Comparison of ENCODE assay signal across 18 cellular contexts in the genomic region with DNA sequence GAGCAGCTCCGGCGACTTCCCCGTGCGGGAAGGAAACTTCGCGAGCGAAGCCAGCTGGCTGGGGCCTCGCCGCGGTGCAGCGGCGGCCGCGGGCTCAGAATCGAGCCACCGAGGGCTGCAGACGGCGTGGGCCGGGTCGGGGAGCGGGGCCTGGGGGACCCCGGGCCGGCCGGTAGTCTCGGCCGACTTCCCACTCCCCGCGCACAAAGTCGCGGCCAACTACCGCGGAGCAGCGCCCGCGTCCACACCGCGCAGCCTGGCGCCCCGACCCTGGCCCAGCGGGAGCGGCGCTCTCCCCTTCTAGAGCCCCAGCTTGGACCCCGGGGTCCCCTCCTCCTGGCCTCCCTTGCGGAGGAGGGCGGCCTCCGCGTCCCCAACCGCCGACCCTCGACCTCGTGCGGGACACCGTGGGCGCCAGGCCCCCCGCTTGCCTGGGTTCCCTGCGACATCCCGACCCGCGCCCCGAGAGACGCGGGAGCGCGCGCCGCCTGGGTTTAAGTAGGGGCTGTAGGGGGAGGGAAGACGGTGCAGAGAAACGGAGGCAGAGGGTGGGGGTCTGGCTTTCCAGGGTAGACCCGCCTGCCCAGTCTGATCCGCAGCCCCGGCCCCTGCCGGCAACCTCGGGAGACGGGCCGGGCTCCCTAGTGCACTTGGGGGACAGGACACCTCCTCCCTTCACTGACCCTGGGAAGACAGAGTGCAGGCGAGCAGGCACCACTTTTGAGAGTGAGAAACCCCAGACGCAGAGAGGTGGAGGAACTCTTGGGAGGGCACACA. TPM values are rescaled to one million over a fixed set of nuclear protein-coding genes. Genes with fewer than 3 reads are reported as not detected.
A peak's percentile ranks its signal among the peaks of the same experiment; 100 is the strongest.
DNase-seq lines count a peak whose midpoint lies in the region; ATAC-seq, FAIRE-seq and TF ChIP-seq lines count a peak whose summit lies in the region.
"Had no signal": no experiment of that assay in that cellular context is flagged by ENCODE, and none has a peak within 500 bp of the region (broad histone marks: within the 10 kb centered on the region; RNA-seq: fewer than 3 reads in every experiment).

No MANE protein-coding gene starts in this region.

- peaks cover 1% of the 10 kb centered on the region for H3K9me3 Mint-ChIP-seq in glutamatergic neuron (ENCODE audit: unreplicated experiment)
- H3K9me3 Mint-ChIP-seq: activated CD4-positive, alpha-beta T cell treated with anti-CD3 and anti-CD28 coated beads, Interleukin-2, amount 10 ng/mL, durations not matched to agents 24 days and 14 days had no signal

- DNase-seq in WERI-Rb-1 (no peak), H1 (ENCODE audit: low read depth in 1 of 2, low spot score in 2 of 2) (peak in 1 of 2 experiments; percentile 62), lung (ENCODE audit: low spot score) (no peak), tibial nerve (ENCODE audit: low spot score in 2 of 2) (no peak), glutamatergic neuron (no peak), NCI-H774 (lab: John Stamatoyannopoulos, UW) (no peak)
- DNase-seq: activated CD4-positive, alpha-beta T cell treated with anti-CD3 and anti-CD28 coated beads, Interleukin-2, amount 10 ng/mL, durations not matched to agents 24 days and 14 days; activated naive CD4-positive, alpha-beta T cell treated with anti-CD3 and anti-CD28 coated beads, Interleukin-2, amount 50 U/mL, for 16 hours; activated T-cell treated with anti-CD3 and anti-CD28 coated beads for 4 hours; gastrocnemius medialis; islet precursor cell; NCI-H2029; NCI-H510A treated with DMSO at 0.1 percent for 48 hours; T-helper 9 cell had no signal

- H3K23ac ChIP-seq in H1 (ENCODE audit: insufficient read length), result no peak overlapping the region

- TF ChIP-seq POLR2A in H1 (IDR thresholded peaks at IDR 0.05; ENCODE audit: control extremely low read depth in 1 of 2, low read depth in 2 of 2, low read length in 2 of 2) (no peak), tibial nerve (IDR thresholded peaks at IDR 0.05) (no peak)

- H3K27ac ChIP-seq in WERI-Rb-1, result no peak overlapping the region
- H3K27ac ChIP-seq in H1 (ENCODE audit: low read depth, low read length), result no peak overlapping the region
- H3K27ac ChIP-seq in lung (ENCODE audit: low read depth in 1 of 2, low read length in 1 of 2), result peak overlapping the region; percentile 61 to 71
- H3K27ac ChIP-seq in tibial nerve, result peak overlapping the region; percentile 81 to 97 (median 97)
- H3K27ac ChIP-seq: BLaER1, gastrocnemius medialis had no signal

- no peak overlapping the region for H2BK15ac ChIP-seq in H1 (ENCODE audit: low read length)

- no peaks in the 10 kb centered on the region for H3K79me2 ChIP-seq in H1 (ENCODE audit: control insufficient read depth in 1 of 2, insufficient read depth in 2 of 2, low read length in 2 of 2)

- no peak for TF ChIP-seq RAD21 in H1 (IDR thresholded peaks at IDR 0.05 in 1 of 2, conservative IDR thresholded peaks at IDR 0.05 in 1 of 2; ENCODE audit: low read depth in 2 of 2, low read length in 2 of 2)

- no peak overlapping the region for H4K5ac ChIP-seq in H1 (ENCODE audit: insufficient read length, low read depth, low read length)

- H3K4me2 ChIP-seq in H1 (ENCODE audit: insufficient read depth in 1 of 2, low read depth in 2 of 2, low read length in 2 of 2), result peak overlapping the region; percentile 64 to 75
- H3K4me2 ChIP-seq: BLaER1 had no signal

- H3K36me3 Mint-ChIP-seq in glutamatergic neuron (ENCODE audit: unreplicated experiment), result no peaks in the 10 kb centered on the region

- no peaks in the 10 kb centered on the region for H3K36me3 ChIP-seq in WERI-Rb-1
- peaks cover 0 to 7% (median 0%) of the 10 kb centered on the region in 4 experiments; a peak in 1 of 8 replicates for H3K36me3 ChIP-seq in H1 (ENCODE audit: control insufficient read depth in 2 of 4, insufficient read depth in 4 of 4, low read length in 3 of 4)
- H3K36me3 ChIP-seq in lung (ENCODE audit: control insufficient read depth in 2 of 2, insufficient read depth in 2 of 2, low read length in 2 of 2), result no peaks in the 10 kb centered on the region
- no peaks in the 10 kb centered on the region for H3K36me3 ChIP-seq in tibial nerve
- H3K36me3 ChIP-seq: BLaER1, gastrocnemius medialis had no signal

- H3K9ac ChIP-seq in H1 (replicated peaks in 1 of 4; ENCODE audit: extremely low read depth in 1 of 4, low read depth in 3 of 4, low read length in 3 of 4), result no peak overlapping the region
- H3K9ac ChIP-seq: BLaER1 had no signal

- H3K4me3 ChIP-seq in WERI-Rb-1 (ENCODE audit: low read depth, low read length) (peak overlapping the region; percentile 58), H1 (ENCODE audit: extremely low read depth in 1 of 4, insufficient read depth in 2 of 4, low read depth in 3 of 4, low read length in 4 of 4) (peak overlapping the region in 3 of 4 experiments; percentile 20 to 57 (median 23); a peak in 5 of 8 replicates), lung (no peak overlapping the region), tibial nerve (peak overlapping the region; percentile 15 to 87 (median 50))
- H3K4me3 ChIP-seq: BLaER1, gastrocnemius medialis had no signal

- peaks cover 6 to 12% of the 10 kb centered on the region in 2 experiments for H4K20me1 ChIP-seq in H1 (replicated peaks in 1 of 2; ENCODE audit: control insufficient read depth in 1 of 2, insufficient read depth in 2 of 2, low read length in 2 of 2)

- H3K27me3 Mint-ChIP-seq in glutamatergic neuron (ENCODE audit: unreplicated experiment), result peaks cover 13% of the 10 kb centered on the region

- H2BK5ac ChIP-seq in H1 (ENCODE audit: low read depth, low read length), result no peak overlapping the region

- no peak overlapping the region for H2BK12ac ChIP-seq in H1 (ENCODE audit: low read depth, low read length)

- H3K4me1 ChIP-seq in H1 (replicated peaks in 1 of 4; ENCODE audit: control insufficient read depth in 3 of 4, insufficient read depth in 4 of 4, low read length in 3 of 4) (peaks cover 0 to 40% (median 28%) of the 10 kb centered on the region in 4 experiments; a peak in 6 of 7 replicates), lung (ENCODE audit: control insufficient read depth in 2 of 2, insufficient read depth in 2 of 2, low read length in 2 of 2) (peaks cover 0 to 7% of the 10 kb centered on the region in 2 donors), tibial nerve (peaks cover 0 to 82% (median 16%) of the 10 kb centered on the region in 4 donors)

- WGBS in H1 (ENCODE audit: extremely low coverage in 1 of 2, insufficient coverage in 1 of 2, insufficient read length in 1 of 2, insufficient replicate concordance in 2 of 2, low coverage in 1 of 2, low lambda C conversion rate in 2 of 2, missing lambda C conversion rate in 1 of 2), 2 experiments, result 8% methylated on average over 20 of the region's 77 CpGs; no CpG with 5 or more reads in 1 of the 2 experiments
- 7 to 9% methylated on average over 62 to 77 of the region's 77 CpGs for WGBS in lung, 2 donors
- 11 to 16% methylated on average over 26 to 34 of the region's 77 CpGs for WGBS in tibial nerve, 2 donors

- H3K27ac Mint-ChIP-seq in glutamatergic neuron (ENCODE audit: unreplicated experiment), result no peak overlapping the region
- H3K27ac Mint-ChIP-seq: activated CD4-positive, alpha-beta T cell treated with anti-CD3 and anti-CD28 coated beads, Interleukin-2, amount 10 ng/mL, durations not matched to agents 24 days and 14 days had no signal

- H3K18ac ChIP-seq in H1 (ENCODE audit: extremely low read depth, low read length), result no peak overlapping the region; the same call in 1 of the 2 replicates

- H2AK5ac ChIP-seq in H1 (ENCODE audit: low read depth, low read length), result no peak overlapping the region

- TF ChIP-seq EP300 in H1 (IDR thresholded peaks at IDR 0.05; ENCODE audit: borderline replicate concordance in 1 of 2, low read depth in 2 of 2, low read length in 2 of 2) (no peak), tibial nerve (IDR thresholded peaks at IDR 0.05) (no peak)

- H3K9me3 ChIP-seq in WERI-Rb-1 (ENCODE audit: severe bottlenecking), result no peaks in the 10 kb centered on the region
- H3K9me3 ChIP-seq in H1 (ENCODE audit: insufficient read depth in 2 of 2, low read depth in 1 of 2, low read length in 1 of 2), result no peaks in the 10 kb centered on the region; a peak in 1 of 4 replicates
- H3K9me3 ChIP-seq in lung (ENCODE audit: control insufficient read depth in 2 of 2, insufficient read depth in 1 of 2, low read length in 1 of 2), result peaks cover 0 to 2% of the 10 kb centered on the region in 2 donors
- no peaks in the 10 kb centered on the region for H3K9me3 ChIP-seq in tibial nerve
- H3K9me3 ChIP-seq: BLaER1, gastrocnemius medialis had no signal

- FAIRE-seq in H1 (lab: Jason Lieb, UNC), result no peak

- H3K79me1 ChIP-seq in H1 (ENCODE audit: low read depth, low read length), result no peaks in the 10 kb centered on the region

- TF ChIP-seq CTCF in WERI-Rb-1 (IDR thresholded peaks at IDR 0.05; ENCODE audit: low read depth, low read length) (no peak), H1 (IDR thresholded peaks at IDR 0.05; ENCODE audit: control extremely low read depth in 1 of 3, insufficient read depth in 1 of 3, low read depth in 1 of 3, low read length in 3 of 3) (no peak), lung (IDR thresholded peaks at IDR 0.05; ENCODE audit: control extremely low read depth, extremely low read depth) (no peak), tibial nerve (IDR thresholded peaks at IDR 0.05) (no peak), glutamatergic neuron (IDR thresholded peaks at IDR 0.05; ENCODE audit: partially characterized antibody, unreplicated experiment) (no peak)

- H4K8ac ChIP-seq in H1 (ENCODE audit: extremely low read depth, insufficient read depth, low read length), result no peak overlapping the region

- no peak overlapping the region for H2AFZ ChIP-seq in H1 (ENCODE audit: low read length)

- no peak overlapping the region for H3K56ac ChIP-seq in H1 (replicated peaks; ENCODE audit: insufficient read length, low read depth, low read length)

- H2BK20ac ChIP-seq in H1 (ENCODE audit: low read length), result no peak overlapping the region

- H3K4me3 Mint-ChIP-seq in glutamatergic neuron (ENCODE audit: unreplicated experiment), result no peak overlapping the region
- H3K4me3 Mint-ChIP-seq: activated CD4-positive, alpha-beta T cell treated with anti-CD3 and anti-CD28 coated beads, Interleukin-2, amount 10 ng/mL, durations not matched to agents 24 days and 14 days had no signal

- CTCF ChIA-PET in H1 (lab: Charles Lee; ENCODE audit: partially characterized antibody), result interaction anchor here (0.8 kb wide), 2 partner anchors 16 to 351 kb away, joined by 3 read pairs; no protein-coding TSS in a partner anchor

- H3K23me2 ChIP-seq in H1 (ENCODE audit: low read depth, low read length), result peaks cover 10% of the 10 kb centered on the region; the same call in 1 of the 2 replicates

- H3K27me3 ChIP-seq in WERI-Rb-1 (ENCODE audit: insufficient read depth, low read depth, severe bottlenecking) (peaks cover 15% of the 10 kb centered on the region), H1 (replicated peaks in 1 of 4; ENCODE audit: control insufficient read depth in 3 of 4, extremely low read depth in 1 of 4, insufficient read depth in 3 of 4, low read length in 3 of 4) (peaks cover 50 to 76% (median 61%) of the 10 kb centered on the region in 4 experiments), lung (ENCODE audit: control insufficient read depth, insufficient read depth) (no peaks in the 10 kb centered on the region), tibial nerve (peaks cover 0 to 55% of the 10 kb centered on the region in 2 donors)

- no peak overlapping the region for H2BK120ac ChIP-seq in H1 (replicated peaks; ENCODE audit: low read depth, low read length)

- H3K14ac ChIP-seq in H1 (ENCODE audit: insufficient read length), result no peak overlapping the region

- POLR2A ChIA-PET in H1 (lab: Charles Lee; ENCODE audit: partially characterized antibody), result no interaction called here

- H4K91ac ChIP-seq in H1 (replicated peaks; ENCODE audit: insufficient read length, low read length), result no peak overlapping the region

- H3K4ac ChIP-seq in H1 (replicated peaks; ENCODE audit: insufficient read length, low read depth, low read length), result no peak overlapping the region

- H3K4me1 Mint-ChIP-seq in glutamatergic neuron (ENCODE audit: low read depth, unreplicated experiment), result peaks cover 3% of the 10 kb centered on the region

- ATAC-seq in lung (ENCODE audit: insufficient read depth, low FRiP score), result no peak
- ATAC-seq in GM21360 (IDR thresholded peaks at IDR 0.05; ENCODE audit: unreplicated experiment), result no peak
- ATAC-seq: gastrocnemius medialis had no signal

RNA-seq across cellular contexts. Expression of a gene that starts 4.7 kb away (rescaled TPM):
- total RNA-seq in H1 (2021; fragmentation: NEBNext Ultra II Directional; extraction: Animal tissue kit (Norgen Biotek cat#: 25700)), result 0.43 and 0.46 TPM in 2 replicates
- 0.38 and 0.39 TPM in 2 replicates for polyA plus RNA-seq in H1 (2011; rRNA removed)
- 0.54 TPM for polyA plus RNA-seq in H1 (2011; cell fraction: cytosol; rRNA removed)
- 1.1 TPM for polyA plus RNA-seq in H1 (2011; cell fraction: nucleus; rRNA removed)
- polyA plus RNA-seq in H1 (2012, experiment 1 of 2), result 0.25 to 0.69 TPM (median 0.53 TPM) in 4 replicates
- polyA plus RNA-seq in H1 (2012, experiment 2 of 2), result 0.14 TPM
- polyA plus RNA-seq in H1 (2013, experiment 1 of 2), result 0.18 TPM
- 0.26 TPM for polyA plus RNA-seq in H1 (2013, experiment 2 of 2)
- polyA minus RNA-seq in H1 (2011; rRNA and poly(A)+ RNA removed), result 0.13 and 0.24 TPM in 2 replicates
- 0.15 TPM for polyA minus RNA-seq in H1 (2011; cell fraction: cytosol; rRNA and poly(A)+ RNA removed)
- polyA minus RNA-seq in H1 (2011; cell fraction: nucleus; rRNA and poly(A)+ RNA removed), result 1.2 TPM
- total RNA-seq in lung, result 10 to 100 TPM; 21.3 to 36.5 TPM
- 1 to 10 TPM; 2.4 to 5.0 TPM for polyA plus RNA-seq in lung
- 10 to 100 TPM in 3 of 4 donors, 1 to 10 TPM in 1; 5.9 to 41.7 (median 11.2) TPM for total RNA-seq in tibial nerve
- 0.07 TPM for total RNA-seq in glutamatergic neuron (ENCODE audit: unreplicated experiment)
- total RNA-seq: activated CD4-positive, alpha-beta T cell treated with anti-CD3 and anti-CD28 coated beads, Interleukin-2, amount 10 ng/mL, durations not matched to agents 24 days and 14 days; HT1080 had no signal

RNA-seq across cellular contexts. Expression of a gene that starts 52.4 kb away (rescaled TPM):
- total RNA-seq in H1 (2021; fragmentation: NEBNext Ultra II Directional; extraction: Animal tissue kit (Norgen Biotek cat#: 25700)), result not detected in 2 replicates
- polyA plus RNA-seq in H1 (2011; rRNA removed), result not detected in 2 replicates
- not detected for polyA plus RNA-seq in H1 (2011; cell fraction: cytosol; rRNA removed)
- polyA plus RNA-seq in H1 (2011; cell fraction: nucleus; rRNA removed), result not detected
- polyA plus RNA-seq in H1 (2012, experiment 1 of 2), result not detected in 4 replicates
- 0.12 TPM for polyA plus RNA-seq in H1 (2012, experiment 2 of 2)
- not detected for polyA plus RNA-seq in H1 (2013, experiment 1 of 2)
- polyA plus RNA-seq in H1 (2013, experiment 2 of 2), result not detected
- polyA minus RNA-seq in H1 (2011; rRNA and poly(A)+ RNA removed), result not detected in 2 replicates
- not detected for polyA minus RNA-seq in H1 (2011; cell fraction: cytosol; rRNA and poly(A)+ RNA removed)
- polyA minus RNA-seq in H1 (2011; cell fraction: nucleus; rRNA and poly(A)+ RNA removed), result not detected
- total RNA-seq in lung, result not detected
- not detected for polyA plus RNA-seq in lung
- not detected for total RNA-seq in tibial nerve
- total RNA-seq in glutamatergic neuron (ENCODE audit: unreplicated experiment), result not detected
- total RNA-seq: activated CD4-positive, alpha-beta T cell treated with anti-CD3 and anti-CD28 coated beads, Interleukin-2, amount 10 ng/mL, durations not matched to agents 24 days and 14 days; gastrocnemius medialis; HT1080; posterior vena cava had no signal

Comparison
In these comparisons a context has a peak if more than half of its experiments do, and no peak if none do; other contexts are left out.
1. H3K27ac ChIP-seq: peak in lung (2 of 2) and tibial nerve (4 of 4); none in WERI-Rb-1 (single experiment) and H1 (single experiment).